In the genomic region with DNA sequence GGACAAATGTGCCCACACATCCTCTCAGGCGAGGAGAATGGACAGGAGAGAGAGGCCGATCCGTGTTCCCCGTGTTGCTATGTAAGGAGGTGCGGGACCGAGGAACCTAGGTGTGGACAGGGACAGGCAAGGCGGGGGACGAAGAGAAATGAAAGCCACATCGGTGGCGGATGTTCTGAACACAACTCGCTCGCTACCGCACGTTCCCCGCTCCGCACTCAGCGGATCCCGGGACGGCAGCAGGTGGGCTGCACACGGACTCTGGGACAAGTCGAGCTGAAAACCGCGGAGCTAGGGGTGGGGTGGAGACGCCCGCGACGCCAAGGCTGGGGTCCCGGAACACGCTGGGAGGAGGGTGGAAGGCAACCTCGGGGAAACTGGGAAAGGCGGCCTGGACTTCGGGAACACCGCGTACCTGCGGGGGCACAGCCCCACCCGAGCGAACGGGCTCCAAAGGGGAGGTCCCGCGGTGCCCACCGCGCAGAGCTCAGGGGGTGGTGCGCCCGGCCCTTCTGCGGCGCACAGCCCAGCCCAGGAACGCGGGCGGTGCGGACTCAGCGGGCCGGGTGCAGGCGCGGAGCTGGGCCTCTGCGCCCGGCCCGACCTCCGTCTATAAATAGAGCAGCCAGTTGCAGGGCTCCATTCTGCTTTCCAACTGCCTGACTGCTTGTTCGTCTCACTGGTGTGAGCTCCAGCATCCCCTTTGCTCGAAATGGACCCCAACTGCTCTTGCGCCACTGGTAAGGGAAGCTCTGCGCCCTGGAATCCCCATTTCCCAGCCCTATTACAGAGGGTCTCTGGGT, we compare ENCODE assay signal across 8 cellular contexts. TPM values are rescaled to one million over a fixed set of nuclear protein-coding genes. Genes with fewer than 3 reads are reported as not detected.
DNase-seq lines count a peak whose midpoint lies in the region; FAIRE-seq and TF ChIP-seq lines count a peak whose summit lies in the region.

A gene (plus strand): TSS at position 642 of the 803 bp plus-strand sequence. CDS start 71 bp downstream, at position 713.

- no peak for FAIRE-seq in GM12892 (lab: Jason Lieb, UNC)

- no peaks in the 10 kb centered on the region for H3K9me3 ChIP-seq in stomach smooth muscle (ENCODE audit: control insufficient read depth in 2 of 2, low read length in 2 of 2)

- DNase-seq in NCI-H748 (lab: John Stamatoyannopoulos, UW; ENCODE audit: unreplicated experiment) (peak; percentile 3), NCI-H748 treated with DMSO at 0.1 percent for 48 hours (lab: John Stamatoyannopoulos, UW) (no peak), NCI-H146 (lab: John Stamatoyannopoulos, UW) (peak; percentile 41), fibroblast of peridontal ligament (ENCODE audit: extremely low read depth) (peak; percentile 70), myocyte (ENCODE audit: low read depth) (peak; percentile 91), GM12892 (ENCODE audit: insufficient read length) (no peak)
- DNase-seq in activated T-helper 1 cell treated with anti-CD3 and anti-CD28 coated beads, Interleukin-12 subunit alpha, Interleukin-12 subunit beta, Interleukin-2, Interleukin-4 antibody, amounts not matched to agents 30 ng/mL and 10 ng/mL and 1 ng/mL, durations not matched to agents 14 hours and 24 hours and 36 hours (ENCODE audit: low spot score), result peak; percentile 71

- H3K9ac ChIP-seq in stomach smooth muscle (ENCODE audit: low read length in 2 of 2), result peak within 1 kb of the TSS; percentile 95 to 97

- intact Hi-C loops in activated T-helper 1 cell treated with anti-CD3 and anti-CD28 coated beads, Interleukin-12 subunit alpha, Interleukin-12 subunit beta, Interleukin-2, Interleukin-4 antibody, amounts not matched to agents 30 ng/mL and 10 ng/mL and 1 ng/mL, durations not matched to agents 14 hours and 24 hours and 36 hours (cut with micrococcal nuclease), result loop anchor here (1.0 to 5.0 kb wide), 7 partner anchors 8 to 173 kb away; a partner anchor contains a TSS

- H3K27ac Mint-ChIP-seq in activated T-helper 1 cell treated with anti-CD3 and anti-CD28 coated beads, Interleukin-12 subunit alpha, Interleukin-12 subunit beta, Interleukin-2, Interleukin-4 antibody, amounts not matched to agents 30 ng/mL and 10 ng/mL and 1 ng/mL, durations not matched to agents 14 hours and 24 hours and 36 hours, result peak within 1 kb of the TSS; percentile 93

- H3K4me1 Mint-ChIP-seq in activated T-helper 1 cell treated with anti-CD3 and anti-CD28 coated beads, Interleukin-12 subunit alpha, Interleukin-12 subunit beta, Interleukin-2, Interleukin-4 antibody, amounts not matched to agents 30 ng/mL and 10 ng/mL and 1 ng/mL, durations not matched to agents 14 hours and 24 hours and 36 hours (ENCODE audit: low read depth), result peaks cover 23% of the 10 kb centered on the region

- no peaks in the 10 kb centered on the region for H3K36me3 Mint-ChIP-seq in activated T-helper 1 cell treated with anti-CD3 and anti-CD28 coated beads, Interleukin-12 subunit alpha, Interleukin-12 subunit beta, Interleukin-2, Interleukin-4 antibody, amounts not matched to agents 30 ng/mL and 10 ng/mL and 1 ng/mL, durations not matched to agents 14 hours and 24 hours and 36 hours (ENCODE audit: low read depth)

- peaks cover 6% of the 10 kb centered on the region for H3K27me3 Mint-ChIP-seq in activated T-helper 1 cell treated with anti-CD3 and anti-CD28 coated beads, Interleukin-12 subunit alpha, Interleukin-12 subunit beta, Interleukin-2, Interleukin-4 antibody, amounts not matched to agents 30 ng/mL and 10 ng/mL and 1 ng/mL, durations not matched to agents 14 hours and 24 hours and 36 hours (ENCODE audit: insufficient read depth)

- no peak for TF ChIP-seq POLR2A in GM12892 (IDR thresholded peaks at IDR 0.05; ENCODE audit: low read depth, low read length)

- H3K27ac ChIP-seq in stomach smooth muscle (ENCODE audit: low read length), result peak within 1 kb of the TSS; percentile 96

- H3K4me3 ChIP-seq in stomach smooth muscle (ENCODE audit: low read length in 2 of 2), result peak within 1 kb of the TSS; percentile 91 to 96

- no peaks in the 10 kb centered on the region for H3K36me3 ChIP-seq in stomach smooth muscle (ENCODE audit: control insufficient read depth in 2 of 2, insufficient read depth in 2 of 2, low read length in 2 of 2)

- peak within 1 kb of the TSS; percentile 92 for H3K4me3 Mint-ChIP-seq in activated T-helper 1 cell treated with anti-CD3 and anti-CD28 coated beads, Interleukin-12 subunit alpha, Interleukin-12 subunit beta, Interleukin-2, Interleukin-4 antibody, amounts not matched to agents 30 ng/mL and 10 ng/mL and 1 ng/mL, durations not matched to agents 14 hours and 24 hours and 36 hours

- peaks cover 17% of the 10 kb centered on the region for H3K4me1 ChIP-seq in stomach smooth muscle (ENCODE audit: control insufficient read depth, insufficient read depth, low read length)

- H3K27me3 ChIP-seq in stomach smooth muscle (ENCODE audit: control insufficient read depth in 1 of 2, insufficient read depth in 2 of 2, low read length in 2 of 2), result no peaks in the 10 kb centered on the region

- no peaks in the 10 kb centered on the region for H3K9me3 Mint-ChIP-seq in activated T-helper 1 cell treated with anti-CD3 and anti-CD28 coated beads, Interleukin-12 subunit alpha, Interleukin-12 subunit beta, Interleukin-2, Interleukin-4 antibody, amounts not matched to agents 30 ng/mL and 10 ng/mL and 1 ng/mL, durations not matched to agents 14 hours and 24 hours and 36 hours

RNA-seq across cellular contexts. Expression of the gene that starts here (rescaled TPM):
- 135 TPM in 2 replicates for total RNA-seq in activated T-helper 1 cell treated with anti-CD3 and anti-CD28 coated beads, Interleukin-12 subunit alpha, Interleukin-12 subunit beta, Interleukin-2, Interleukin-4 antibody, amounts not matched to agents 30 ng/mL and 10 ng/mL and 1 ng/mL, durations not matched to agents 14 hours and 24 hours and 36 hours
- 24.7 and 26.6 TPM in 2 replicates for total RNA-seq in myocyte
- 54.0 TPM for polyA plus RNA-seq in myocyte (2012)
- 0.72 TPM for polyA plus RNA-seq in GM12892 (2012; ENCODE audit: missing spikeins)

Comparison
In these comparisons a context has a peak if more than half of its experiments do, and no peak if none do; other contexts are left out.
1. DNase-seq: peak in NCI-H748 (single experiment), NCI-H146 (single experiment), activated T-helper 1 cell treated with anti-CD3 and anti-CD28 coated beads, Interleukin-12 subunit alpha, Interleukin-12 subunit beta, Interleukin-2, Interleukin-4 antibody, amounts not matched to agents 30 ng/mL and 10 ng/mL and 1 ng/mL, durations not matched to agents 14 hours and 24 hours and 36 hours (single experiment), fibroblast of peridontal ligament (single experiment) and myocyte (single experiment); none in NCI-H748 treated with DMSO at 0.1 percent for 48 hours (single experiment) and GM12892 (single experiment).